Comparison of ENCODE assay signal across 10 cellular contexts in genomic region chr4:68082758-68083157, GRCh38. TPM values are rescaled to one million over a fixed set of nuclear protein-coding genes. Genes with fewer than 3 reads are reported as not detected.
"Had no signal": no experiment of that assay in that cellular context is flagged by ENCODE, and none has a peak within 500 bp of the region (broad histone marks: within the 10 kb centered on the region; RNA-seq: fewer than 3 reads in every experiment).

No MANE protein-coding gene starts in this region.

- H3K9me3 ChIP-seq: HAP-1 had no signal

- H3K27ac Mint-ChIP-seq: HFFc6 had no signal

- ATAC-seq: HCT116, K562 had no signal

- DNase-seq: GM23248, GOT3, H7, HFFc6, IMR-90 had no signal

- H3K4me3 ChIP-seq: GM23248, HAP-1, K562 had no signal

- H3K4me3 Mint-ChIP-seq: HFFc6 had no signal

- H3K36me3 ChIP-seq: HAP-1 had no signal

- H3K27ac ChIP-seq: GM23248 had no signal

- H3K4me1 ChIP-seq: HAP-1 had no signal

RNA-seq across cellular contexts. Expression of gene TMPRSS11F, which starts 46.9 kb away (rescaled TPM):
- total RNA-seq: GM23248, H4, H7, HFFc6, HT-29, IMR-90 had no signal
- polyA plus RNA-seq: GM23248, IMR-90 had no signal
